Comparison of ENCODE assay signal across 20 cellular contexts in genomic region chr14:103694572-103695026, GRCh38. TPM values are rescaled to one million over a fixed set of nuclear protein-coding genes. Genes with fewer than 3 reads are reported as not detected.
A peak's percentile ranks its signal among the peaks of the same experiment; 100 is the strongest.
DNase-seq lines count a peak whose midpoint lies in the region; ATAC-seq, FAIRE-seq and TF ChIP-seq lines count a peak whose summit lies in the region.
"Had no signal": no experiment of that assay in that cellular context is flagged by ENCODE, and none has a peak within 500 bp of the region (broad histone marks: within the 10 kb centered on the region; RNA-seq: fewer than 3 reads in every experiment).

No MANE protein-coding gene starts in this region.

- CTCF ChIA-PET in OCI-LY7 (lab: Charles Lee; ENCODE audit: unreplicated experiment) (no interaction called here), H1 (lab: Charles Lee; ENCODE audit: partially characterized antibody) (interaction anchor here (0.6 to 2.1 kb wide), 14 partner anchors 8 to 917 kb away, joined by 3 to 11 read pairs (median 3); no protein-coding TSS in a partner anchor)

- no peaks in the 10 kb centered on the region for H3K23me2 ChIP-seq in H1 (ENCODE audit: low read depth, low read length)

- no peak for TF ChIP-seq EP300 in H1 (IDR thresholded peaks at IDR 0.05; ENCODE audit: borderline replicate concordance in 1 of 2, low read depth in 2 of 2, low read length in 2 of 2)

- no peaks in the 10 kb centered on the region for H4K20me1 ChIP-seq in OCI-LY7 (ENCODE audit: insufficient read depth, low read length)
- peaks cover 7 to 32% of the 10 kb centered on the region in 2 experiments for H4K20me1 ChIP-seq in H1 (replicated peaks in 1 of 2; ENCODE audit: control insufficient read depth in 1 of 2, insufficient read depth in 2 of 2, low read length in 2 of 2)

- no peak overlapping the region for H2BK120ac ChIP-seq in H1 (replicated peaks; ENCODE audit: low read depth, low read length)

- H2BK20ac ChIP-seq in H1 (ENCODE audit: low read length), result no peak overlapping the region

- peak overlapping the region; percentile 19; the same call in 1 of the 2 replicates for H3K4me2 ChIP-seq in OCI-LY7 (ENCODE audit: low read length)
- H3K4me2 ChIP-seq in H1 (ENCODE audit: insufficient read depth in 1 of 2, low read depth in 2 of 2, low read length in 2 of 2), result no peak overlapping the region

- no peak overlapping the region for H4K91ac ChIP-seq in H1 (replicated peaks; ENCODE audit: insufficient read length, low read length)

- TF ChIP-seq CTCF in OCI-LY7 (conservative IDR thresholded peaks at IDR 0.05; ENCODE audit: low read length) (peak; percentile 52), H1 (IDR thresholded peaks at IDR 0.05; ENCODE audit: control extremely low read depth in 1 of 3, insufficient read depth in 1 of 3, low read depth in 1 of 3, low read length in 3 of 3) (peak in 2 of 3 experiments; percentile 28 to 48; a peak in 2 of 4 replicates), esophagus squamous epithelium (IDR thresholded peaks at IDR 0.05) (no peak)

- no peak overlapping the region for H3K56ac ChIP-seq in H1 (replicated peaks; ENCODE audit: insufficient read length, low read depth, low read length)

- WGBS in H1 (ENCODE audit: extremely low coverage in 1 of 2, insufficient coverage in 1 of 2, insufficient read length in 1 of 2, insufficient replicate concordance in 2 of 2, low coverage in 1 of 2, low lambda C conversion rate in 2 of 2, missing lambda C conversion rate in 1 of 2), 2 experiments, result 93% methylated on average over 20 of the region's 20 CpGs; no CpG with 5 or more reads in 1 of the 2 experiments
- 80 to 89% methylated on average over 8 to 16 of the region's 20 CpGs for WGBS in esophagus squamous epithelium, 2 donors

- no peak overlapping the region for H3K18ac ChIP-seq in H1 (ENCODE audit: extremely low read depth, low read length)

- no peak overlapping the region for H2BK12ac ChIP-seq in H1 (ENCODE audit: low read depth, low read length)

- H3K79me2 ChIP-seq in OCI-LY7 (ENCODE audit: insufficient read depth, low read depth, low read length), result peaks cover 4% of the 10 kb centered on the region; the same call in 1 of the 2 replicates
- H3K79me2 ChIP-seq in H1 (ENCODE audit: control insufficient read depth in 1 of 2, insufficient read depth in 2 of 2, low read length in 2 of 2), result no peaks in the 10 kb centered on the region; a peak in 1 of 4 replicates

- no peak for FAIRE-seq in H1 (lab: Jason Lieb, UNC)

- H3K27ac Mint-ChIP-seq in activated naive CD8-positive, alpha-beta T cell treated with anti-CD3 and anti-CD28 coated beads, Interleukin-2, amount 10 ng/mL, durations not matched to agents 7 days and 5 days, result no peak overlapping the region
- H3K27ac Mint-ChIP-seq in activated naive CD8-positive, alpha-beta T cell treated with anti-CD3 and anti-CD28 coated beads for 36 hours, result no peak overlapping the region
- peak overlapping the region; percentile 23 for H3K27ac Mint-ChIP-seq in stimulated activated effector memory CD8-positive, alpha-beta T cell treated with anti-CD3 and anti-CD28 coated beads, Interleukin-12 subunit alpha, Interleukin-12 subunit beta, amount 100 ng/mL, for 72 hours
- H3K27ac Mint-ChIP-seq: activated naive CD4-positive, alpha-beta T cell treated with anti-CD3 and anti-CD28 coated beads, Interleukin-2, amount 50 U/mL, for 24 hours had no signal

- intact Hi-C loops in OCI-LY7 (cut with micrococcal nuclease; ENCODE audit: unreplicated experiment), result no loop called here
- intact Hi-C loops in esophagus squamous epithelium (cut with DNase I), result loop anchor here (10.0 kb wide), 1 partner anchor 120 kb away; no protein-coding TSS in a partner anchor
- intact Hi-C loops in Right ventricle myocardium inferior (cut with DNase I), result no loop called here

- H3K9ac ChIP-seq in H1 (replicated peaks in 1 of 4; ENCODE audit: extremely low read depth in 1 of 4, low read depth in 3 of 4, low read length in 3 of 4), result no peak overlapping the region

- no peak overlapping the region for H2BK15ac ChIP-seq in H1 (ENCODE audit: low read length)

- no peak overlapping the region for H2BK5ac ChIP-seq in H1 (ENCODE audit: low read depth, low read length)

- POLR2A ChIA-PET in activated naive CD8-positive, alpha-beta T cell treated with anti-CD3 and anti-CD28 coated beads, Interleukin-2, amount 10 ng/mL, durations not matched to agents 7 days and 5 days (lab: Charles Lee), result no interaction called here
- POLR2A ChIA-PET in OCI-LY7 (lab: Charles Lee), result interaction anchor here (0.6 kb wide), 1 partner anchor 77 kb away, joined by 3 read pairs; no protein-coding TSS in a partner anchor
- POLR2A ChIA-PET in H1 (lab: Charles Lee; ENCODE audit: partially characterized antibody), result interaction anchor here (0.6 to 8.8 kb wide), 11 partner anchors 9 to 257 kb away, joined by 3 to 74 read pairs (median 4); partner anchors contain the start of genes BAG5, COA8, XRCC3 and ZFYVE21

- no peak overlapping the region for H2AFZ ChIP-seq in OCI-LY7 (ENCODE audit: low read length)
- H2AFZ ChIP-seq in H1 (ENCODE audit: low read length), result no peak overlapping the region

- no peaks in the 10 kb centered on the region for H3K4me1 Mint-ChIP-seq in activated naive CD8-positive, alpha-beta T cell treated with anti-CD3 and anti-CD28 coated beads, Interleukin-2, amount 10 ng/mL, durations not matched to agents 7 days and 5 days
- H3K4me1 Mint-ChIP-seq in activated naive CD8-positive, alpha-beta T cell treated with anti-CD3 and anti-CD28 coated beads for 36 hours, result no peaks in the 10 kb centered on the region
- peaks cover under 1% of the 10 kb centered on the region for H3K4me1 Mint-ChIP-seq in stimulated activated effector memory CD8-positive, alpha-beta T cell treated with anti-CD3 and anti-CD28 coated beads, Interleukin-12 subunit alpha, Interleukin-12 subunit beta, amount 100 ng/mL, for 72 hours

- no peaks in the 10 kb centered on the region for H3K9me2 ChIP-seq in OCI-LY7 (ENCODE audit: insufficient read depth, low read length)

- H4K8ac ChIP-seq in H1 (ENCODE audit: extremely low read depth, insufficient read depth, low read length), result no peak overlapping the region

- no peak overlapping the region for H3K4ac ChIP-seq in H1 (replicated peaks; ENCODE audit: insufficient read length, low read depth, low read length)

- H3K4me1 ChIP-seq in OCI-LY7 (ENCODE audit: insufficient read depth, low read length, poor library complexity, severe bottlenecking) (peaks cover 97% of the 10 kb centered on the region), H1 (replicated peaks in 1 of 4; ENCODE audit: control insufficient read depth in 3 of 4, insufficient read depth in 4 of 4, low read length in 3 of 4) (peaks cover 0 to 2% (median 0%) of the 10 kb centered on the region in 4 experiments; a peak in 2 of 7 replicates), esophagus squamous epithelium (peaks cover 31 to 93% (median 56%) of the 10 kb centered on the region in 3 donors)

- BruUV-seq in OCI-LY7 (replicated peaks; lab: Mats Ljungman, UMichigan), result no TSS peak

- no peak overlapping the region for H3K14ac ChIP-seq in H1 (ENCODE audit: insufficient read length)

- peak overlapping the region; percentile 8 for H3K27ac ChIP-seq in OCI-LY7 (ENCODE audit: low read depth, low read length, poor library complexity, severe bottlenecking)
- H3K27ac ChIP-seq in H1 (ENCODE audit: low read depth, low read length), result no peak overlapping the region
- H3K27ac ChIP-seq in esophagus squamous epithelium, result peak overlapping the region in 1 of 4 donors; percentile 87
- H3K27ac ChIP-seq: tibial nerve had no signal

- no peak overlapping the region for H3K4me3 ChIP-seq in OCI-LY7 (ENCODE audit: low read depth, low read length, poor library complexity, severe bottlenecking)
- H3K4me3 ChIP-seq in H1 (ENCODE audit: extremely low read depth in 1 of 4, insufficient read depth in 2 of 4, low read depth in 3 of 4, low read length in 4 of 4), result no peak overlapping the region
- no peak overlapping the region for H3K4me3 ChIP-seq in esophagus squamous epithelium
- H3K4me3 ChIP-seq: gastroesophageal sphincter, tibial nerve had no signal

- peak; percentile 14 for DNase-seq in activated naive CD8-positive, alpha-beta T cell treated with anti-CD3 and anti-CD28 coated beads, Interleukin-2, amount 10 ng/mL, durations not matched to agents 7 days and 5 days
- DNase-seq in activated naive CD8-positive, alpha-beta T cell treated with anti-CD3 and anti-CD28 coated beads for 36 hours, result no peak
- no peak for DNase-seq in OCI-LY7 (ENCODE audit: low spot score)
- DNase-seq in H1 (ENCODE audit: low read depth in 1 of 2, low spot score in 2 of 2), result no peak
- DNase-seq in stimulated activated effector memory CD8-positive, alpha-beta T cell treated with anti-CD3 and anti-CD28 coated beads, Interleukin-12 subunit alpha, Interleukin-12 subunit beta, amount 100 ng/mL, for 72 hours (ENCODE audit: low spot score in 2 of 2), result no peak
- no peak for DNase-seq in esophagus squamous epithelium (lab: John Stamatoyannopoulos, UW)
- DNase-seq in KG1 (lab: John Stamatoyannopoulos, UW), result no peak
- no peak for DNase-seq in Right ventricle myocardium inferior (ENCODE audit: missing footprints)
- DNase-seq: activated CD4-positive, alpha-beta T cell treated with anti-CD3 and anti-CD28 coated beads, Interleukin-2, amount 10 ng/mL, durations not matched to agents 7 days and 5 days; CD8-positive, alpha-beta memory T cell; Kasumi-1; NCI-H1105 treated with DMSO at 0.1 percent for 48 hours; NCI-H2107; NCI-H526; stimulated activated naive CD4-positive, alpha-beta T cell treated with Interleukin-2 at 50 U/mL for 16 hours had no signal

- H3K9me3 Mint-ChIP-seq in activated naive CD8-positive, alpha-beta T cell treated with anti-CD3 and anti-CD28 coated beads, Interleukin-2, amount 10 ng/mL, durations not matched to agents 7 days and 5 days, result no peaks in the 10 kb centered on the region
- H3K9me3 Mint-ChIP-seq in activated naive CD8-positive, alpha-beta T cell treated with anti-CD3 and anti-CD28 coated beads for 36 hours, result no peaks in the 10 kb centered on the region
- H3K9me3 Mint-ChIP-seq in stimulated activated effector memory CD8-positive, alpha-beta T cell treated with anti-CD3 and anti-CD28 coated beads, Interleukin-12 subunit alpha, Interleukin-12 subunit beta, amount 100 ng/mL, for 72 hours, result no peaks in the 10 kb centered on the region
- H3K9me3 Mint-ChIP-seq: activated CD4-positive, alpha-beta T cell treated with anti-CD3 and anti-CD28 coated beads, Interleukin-2, amount 10 ng/mL, durations not matched to agents 7 days and 5 days; activated naive CD4-positive, alpha-beta T cell treated with anti-CD3 and anti-CD28 coated beads, Interleukin-2, amount 50 U/mL, for 24 hours; CD8-positive, alpha-beta memory T cell had no signal

- no peaks in the 10 kb centered on the region for H3K27me3 Mint-ChIP-seq in activated naive CD8-positive, alpha-beta T cell treated with anti-CD3 and anti-CD28 coated beads, Interleukin-2, amount 10 ng/mL, durations not matched to agents 7 days and 5 days
- H3K27me3 Mint-ChIP-seq in activated naive CD8-positive, alpha-beta T cell treated with anti-CD3 and anti-CD28 coated beads for 36 hours, result no peaks in the 10 kb centered on the region
- H3K27me3 Mint-ChIP-seq: activated CD4-positive, alpha-beta T cell treated with anti-CD3 and anti-CD28 coated beads, Interleukin-2, amount 10 ng/mL, durations not matched to agents 7 days and 5 days; activated naive CD4-positive, alpha-beta T cell treated with anti-CD3 and anti-CD28 coated beads, Interleukin-2, amount 50 U/mL, for 24 hours; CD8-positive, alpha-beta memory T cell had no signal

- TF ChIP-seq POLR2A in H1 (IDR thresholded peaks at IDR 0.05; ENCODE audit: control extremely low read depth in 1 of 2, low read depth in 2 of 2, low read length in 2 of 2), result no peak
- TF ChIP-seq POLR2A in esophagus squamous epithelium (IDR thresholded peaks at IDR 0.05), result no peak

- H2AK5ac ChIP-seq in H1 (ENCODE audit: low read depth, low read length), result no peak overlapping the region

- no peak overlapping the region for H3K4me3 Mint-ChIP-seq in activated naive CD8-positive, alpha-beta T cell treated with anti-CD3 and anti-CD28 coated beads, Interleukin-2, amount 10 ng/mL, durations not matched to agents 7 days and 5 days
- H3K4me3 Mint-ChIP-seq in activated naive CD8-positive, alpha-beta T cell treated with anti-CD3 and anti-CD28 coated beads for 36 hours, result no peak overlapping the region
- H3K4me3 Mint-ChIP-seq in stimulated activated effector memory CD8-positive, alpha-beta T cell treated with anti-CD3 and anti-CD28 coated beads, Interleukin-12 subunit alpha, Interleukin-12 subunit beta, amount 100 ng/mL, for 72 hours, result no peak overlapping the region
- H3K4me3 Mint-ChIP-seq: activated CD4-positive, alpha-beta T cell treated with anti-CD3 and anti-CD28 coated beads, Interleukin-2, amount 10 ng/mL, durations not matched to agents 7 days and 5 days; activated naive CD4-positive, alpha-beta T cell treated with anti-CD3 and anti-CD28 coated beads, Interleukin-2, amount 50 U/mL, for 24 hours; CD8-positive, alpha-beta memory T cell had no signal

- H3K9me3 ChIP-seq in OCI-LY7 (ENCODE audit: low read length) (no peaks in the 10 kb centered on the region), H1 (ENCODE audit: insufficient read depth in 2 of 2, low read depth in 1 of 2, low read length in 1 of 2) (no peaks in the 10 kb centered on the region), esophagus squamous epithelium (no peaks in the 10 kb centered on the region)
- H3K9me3 ChIP-seq: gastroesophageal sphincter, tibial nerve had no signal

- H3K36me3 ChIP-seq in OCI-LY7 (ENCODE audit: insufficient read depth, low read length) (peaks cover 65% of the 10 kb centered on the region), H1 (ENCODE audit: control insufficient read depth in 2 of 4, insufficient read depth in 4 of 4, low read length in 3 of 4) (peaks cover 7 to 35% (median 13%) of the 10 kb centered on the region in 4 experiments; a peak in 6 of 8 replicates), esophagus squamous epithelium (peaks cover 23 to 85% (median 31%) of the 10 kb centered on the region in 3 donors)

- no peak overlapping the region for H4K5ac ChIP-seq in H1 (ENCODE audit: insufficient read length, low read depth, low read length)

- H3K23ac ChIP-seq in H1 (ENCODE audit: insufficient read length), result no peak overlapping the region

- peaks cover 3% of the 10 kb centered on the region for H3K36me3 Mint-ChIP-seq in activated naive CD8-positive, alpha-beta T cell treated with anti-CD3 and anti-CD28 coated beads, Interleukin-2, amount 10 ng/mL, durations not matched to agents 7 days and 5 days
- H3K36me3 Mint-ChIP-seq in activated naive CD8-positive, alpha-beta T cell treated with anti-CD3 and anti-CD28 coated beads for 36 hours, result peaks cover 6% of the 10 kb centered on the region
- H3K36me3 Mint-ChIP-seq in stimulated activated effector memory CD8-positive, alpha-beta T cell treated with anti-CD3 and anti-CD28 coated beads, Interleukin-12 subunit alpha, Interleukin-12 subunit beta, amount 100 ng/mL, for 72 hours, result peaks cover 82% of the 10 kb centered on the region

- ATAC-seq in activated naive CD8-positive, alpha-beta T cell treated with anti-CD3 and anti-CD28 coated beads, Interleukin-2, amount 10 ng/mL, durations not matched to agents 7 days and 5 days (ENCODE audit: low read depth), result no peak
- no peak for ATAC-seq in stimulated activated effector memory CD8-positive, alpha-beta T cell treated with anti-CD3 and anti-CD28 coated beads, Interleukin-12 subunit alpha, Interleukin-12 subunit beta, amount 100 ng/mL, for 72 hours
- no peak for ATAC-seq in Right ventricle myocardium inferior
- ATAC-seq: gastroesophageal sphincter, left lobe of liver, right cardiac atrium had no signal

- TF ChIP-seq RAD21 in H1 (IDR thresholded peaks at IDR 0.05 in 1 of 2, conservative IDR thresholded peaks at IDR 0.05 in 1 of 2; ENCODE audit: low read depth in 2 of 2, low read length in 2 of 2), result peak in 1 of 2 experiments; percentile 24; a peak in 1 of 4 replicates

- H3K27me3 ChIP-seq in H1 (replicated peaks in 1 of 4; ENCODE audit: control insufficient read depth in 3 of 4, extremely low read depth in 1 of 4, insufficient read depth in 3 of 4, low read length in 3 of 4) (no peaks in the 10 kb centered on the region), esophagus squamous epithelium (no peaks in the 10 kb centered on the region)
- H3K27me3 ChIP-seq: gastroesophageal sphincter, tibial nerve had no signal

- H3K79me1 ChIP-seq in H1 (ENCODE audit: low read depth, low read length), result peaks cover 5% of the 10 kb centered on the region; the same call in 1 of the 2 replicates

RNA-seq across cellular contexts. Expression of gene XRCC3, which starts 20.7 kb away (rescaled TPM):
- total RNA-seq in activated naive CD8-positive, alpha-beta T cell treated with anti-CD3 and anti-CD28 coated beads, Interleukin-2, amount 10 ng/mL, durations not matched to agents 7 days and 5 days, result 10 to 100 TPM; 35.5 to 41.3 TPM
- 10 to 100 TPM; 57.8 to 65.0 TPM for total RNA-seq in activated naive CD8-positive, alpha-beta T cell treated with anti-CD3 and anti-CD28 coated beads for 36 hours
- 83.6 and 130 TPM in 2 replicates for total RNA-seq in OCI-LY7 (2014; rRNA removed; shearing (Covaris generic))
- total RNA-seq in OCI-LY7 (2022) (83.3 and 86.0 TPM in 2 replicates), esophagus squamous epithelium (10 to 100 TPM; 10.9 to 17.8 (median 12.6) TPM), Right ventricle myocardium inferior (2.8 TPM)
- 41.7 and 41.8 TPM in 2 replicates for total RNA-seq in H1 (2021; fragmentation: NEBNext Ultra II Directional; extraction: Animal tissue kit (Norgen Biotek cat#: 25700))
- polyA plus RNA-seq in H1 (2011; rRNA removed), result 36.9 and 51.2 TPM in 2 replicates
- polyA plus RNA-seq in H1 (2011; cell fraction: cytosol; rRNA removed), result 44.6 TPM
- polyA plus RNA-seq in H1 (2011; cell fraction: nucleus; rRNA removed), result 72.6 TPM
- 29.9 to 39.9 TPM (median 33.4 TPM) in 4 replicates for polyA plus RNA-seq in H1 (2012, experiment 1 of 2)
- polyA plus RNA-seq in H1 (2012, experiment 2 of 2), result 49.6 TPM
- 34.4 TPM for polyA plus RNA-seq in H1 (2013, experiment 1 of 2)
- polyA plus RNA-seq in H1 (2013, experiment 2 of 2), result 29.7 TPM
- polyA minus RNA-seq in H1 (2011; rRNA and poly(A)+ RNA removed), result 23.0 and 28.4 TPM in 2 replicates
- 27.0 TPM for polyA minus RNA-seq in H1 (2011; cell fraction: cytosol; rRNA and poly(A)+ RNA removed)
- polyA minus RNA-seq in H1 (2011; cell fraction: nucleus; rRNA and poly(A)+ RNA removed), result 33.4 TPM

RNA-seq across cellular contexts. Expression of gene ZFYVE21, which starts 21.0 kb away (rescaled TPM):
- 10 to 100 TPM; 18.5 to 19.5 TPM for total RNA-seq in activated naive CD8-positive, alpha-beta T cell treated with anti-CD3 and anti-CD28 coated beads, Interleukin-2, amount 10 ng/mL, durations not matched to agents 7 days and 5 days
- 1 to 10 TPM; 8.0 to 8.9 TPM for total RNA-seq in activated naive CD8-positive, alpha-beta T cell treated with anti-CD3 and anti-CD28 coated beads for 36 hours
- 16.6 and 22.5 TPM in 2 replicates for total RNA-seq in OCI-LY7 (2014; rRNA removed; shearing (Covaris generic))
- total RNA-seq in OCI-LY7 (2022) (18.0 and 23.2 TPM in 2 replicates), esophagus squamous epithelium (100 to 1,000 TPM in 2 of 4 donors, 10 to 100 TPM in 2; 69.5 to 134 (median 89.3) TPM), Right ventricle myocardium inferior (46.9 TPM)
- total RNA-seq in H1 (2021; fragmentation: NEBNext Ultra II Directional; extraction: Animal tissue kit (Norgen Biotek cat#: 25700)), result 44.3 and 53.4 TPM in 2 replicates
- polyA plus RNA-seq in H1 (2011; rRNA removed), result 127 and 143 TPM in 2 replicates
- 90.7 TPM for polyA plus RNA-seq in H1 (2011; cell fraction: cytosol; rRNA removed)
- polyA plus RNA-seq in H1 (2011; cell fraction: nucleus; rRNA removed), result 120 TPM
- 47.7 to 65.8 TPM (median 61.0 TPM) in 4 replicates for polyA plus RNA-seq in H1 (2012, experiment 1 of 2)
- polyA plus RNA-seq in H1 (2012, experiment 2 of 2), result 24.4 TPM
- polyA plus RNA-seq in H1 (2013, experiment 1 of 2), result 43.0 TPM
- 40.6 TPM for polyA plus RNA-seq in H1 (2013, experiment 2 of 2)
- 31.5 and 34.8 TPM in 2 replicates for polyA minus RNA-seq in H1 (2011; rRNA and poly(A)+ RNA removed)
- polyA minus RNA-seq in H1 (2011; cell fraction: cytosol; rRNA and poly(A)+ RNA removed), result 34.2 TPM
- 39.4 TPM for polyA minus RNA-seq in H1 (2011; cell fraction: nucleus; rRNA and poly(A)+ RNA removed)

Comparison
In these comparisons a context has a peak if more than half of its experiments do, and no peak if none do; other contexts are left out.
1. CTCF ChIP-seq: peak in OCI-LY7 (single experiment) and H1 (2 of 3); none in esophagus squamous epithelium (0 of 6).